Comparison of ENCODE assay signal across 8 cellular contexts in the genomic region with DNA sequence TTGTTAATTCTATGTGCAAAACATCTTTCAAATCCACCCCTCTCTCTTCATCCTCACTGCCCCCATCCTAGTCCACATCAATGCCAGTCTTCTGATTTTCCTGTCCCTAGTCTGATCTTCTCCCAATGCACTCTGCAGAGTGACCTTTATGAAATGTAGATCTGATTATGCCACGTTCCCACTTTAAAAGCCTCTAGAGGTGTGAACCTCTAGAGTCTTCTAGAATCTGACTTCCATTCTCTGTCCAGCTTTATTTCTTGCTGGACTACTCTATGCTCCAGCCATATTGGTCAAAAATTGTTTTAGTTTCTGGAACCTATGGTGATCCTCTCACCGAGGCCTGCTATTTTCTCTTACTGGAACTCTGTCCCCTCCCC. TPM values are rescaled to one million over a fixed set of nuclear protein-coding genes. Genes with fewer than 3 reads are reported as not detected.
DNase-seq lines count a peak whose midpoint lies in the region; ATAC-seq and TF ChIP-seq lines count a peak whose summit lies in the region.

No MANE protein-coding gene starts in this region.

- H3K36me3 ChIP-seq in SJCRH30 (no peaks in the 10 kb centered on the region), fibroblast of lung (ENCODE audit: control insufficient read depth, insufficient read depth, low read length) (no peaks in the 10 kb centered on the region)

- no peak for TF ChIP-seq CTCF in GM12864 (IDR thresholded peaks at IDR 0.05; ENCODE audit: low read depth, low read length, missing control alignments)
- no peak for TF ChIP-seq CTCF in fibroblast of lung (conservative IDR thresholded peaks at IDR 0.05 in 1 of 2, IDR thresholded peaks at IDR 0.05 in 1 of 2; ENCODE audit: low read depth in 1 of 2, low read length in 2 of 2)
- no peak for TF ChIP-seq CTCF in retinal pigment epithelial cell (conservative IDR thresholded peaks at IDR 0.05; ENCODE audit: low read depth, low read length)

- TF ChIP-seq POLR2A in erythroblast (IDR thresholded peaks at IDR 0.05; ENCODE audit: low read length), result no peak

- no peak for ATAC-seq in GM21515 (IDR thresholded peaks at IDR 0.05; ENCODE audit: unreplicated experiment)

- H3K27me3 ChIP-seq in SJCRH30, result peaks cover 6% of the 10 kb centered on the region
- no peaks in the 10 kb centered on the region for H3K27me3 ChIP-seq in fibroblast of lung (ENCODE audit: control insufficient read depth, insufficient read depth, low read length)

- H3K4me2 ChIP-seq in fibroblast of lung (ENCODE audit: extremely low read depth, insufficient read depth, low read length), result peak overlapping the region; percentile 58

- H4K20me1 ChIP-seq in fibroblast of lung (ENCODE audit: control insufficient read depth, extremely low read depth, insufficient read depth, low read length), result no peaks in the 10 kb centered on the region

- peaks cover 4% of the 10 kb centered on the region; the same call in 1 of the 2 replicates for H3K4me1 ChIP-seq in SJCRH30
- no peaks in the 10 kb centered on the region for H3K4me1 ChIP-seq in fibroblast of lung (ENCODE audit: control insufficient read depth, extremely low read depth, insufficient read depth, low read length)

- DNase-seq in GM12864 (ENCODE audit: low read depth) (no peak), SJCRH30 (no peak), fibroblast of lung (ENCODE audit: low read depth in 2 of 2) (peak in 1 of 2 donors; percentile 0), retinal pigment epithelial cell (ENCODE audit: low read depth) (no peak), midbrain (lab: John Stamatoyannopoulos, UW) (no peak), erythroblast (lab: John Stamatoyannopoulos, UW) (no peak), NCI-H69 (lab: John Stamatoyannopoulos, UW) (no peak)

- peak overlapping the region; percentile 89 for H3K4me3 ChIP-seq in GM12864 (ENCODE audit: low read depth, low read length)
- peak overlapping the region; percentile 63 for H3K4me3 ChIP-seq in SJCRH30
- peak overlapping the region in 3 of 4 experiments; percentile 32 to 61 (median 49) for H3K4me3 ChIP-seq in fibroblast of lung (replicated peaks in 1 of 4; ENCODE audit: control extremely low read depth in 1 of 4, insufficient read depth in 1 of 4, low read depth in 3 of 4, low read length in 4 of 4)
- peak overlapping the region; percentile 54 for H3K4me3 ChIP-seq in retinal pigment epithelial cell (ENCODE audit: low read length)

- H2AFZ ChIP-seq in fibroblast of lung (ENCODE audit: low read length), result peak overlapping the region; percentile 90

- H3K9me3 ChIP-seq in SJCRH30 (replicated peaks) (0 out of 2 replicates have a peak, but pooled peaks cover 4% of the 10 kb centered on the region), fibroblast of lung (ENCODE audit: control insufficient read depth, insufficient read depth, low read depth, low read length) (no peaks in the 10 kb centered on the region)

- no peak overlapping the region for H3K27ac ChIP-seq in SJCRH30
- no peak overlapping the region for H3K27ac ChIP-seq in fibroblast of lung (ENCODE audit: insufficient read depth, low read length)

- no peak overlapping the region for H3K9ac ChIP-seq in fibroblast of lung (ENCODE audit: insufficient read depth, low read length)

- no peaks in the 10 kb centered on the region for H3K79me2 ChIP-seq in fibroblast of lung (ENCODE audit: control insufficient read depth, insufficient read depth, low read length)

RNA-seq across cellular contexts. Expression of a gene that starts 32.5 kb away (rescaled TPM):
- total RNA-seq in SJCRH30 (2014; rRNA removed; shearing (Covaris generic)), result not detected in 2 replicates
- total RNA-seq in fibroblast of lung, result not detected in 2 replicates
- polyA plus RNA-seq in fibroblast of lung, result not detected in 2 replicates
- polyA plus RNA-seq in fibroblast of lung (2012), result not detected in 2 replicates
- polyA minus RNA-seq in fibroblast of lung (ENCODE audit: low replicate concordance), result not detected in 2 replicates
